25 cellular contexts compared by ENCODE assay signal in genomic region chr17:59698143-59698542, GRCh38. TPM values are rescaled to one million over a fixed set of nuclear protein-coding genes. Genes with fewer than 3 reads are reported as not detected.
A peak's percentile ranks its signal among the peaks of the same experiment; 100 is the strongest.
DNase-seq lines count a peak whose midpoint lies in the region; ATAC-seq and TF ChIP-seq lines count a peak whose summit lies in the region.
"Had no signal": no experiment of that assay in that cellular context is flagged by ENCODE, and none has a peak within 500 bp of the region (broad histone marks: within the 10 kb centered on the region; RNA-seq: fewer than 3 reads in every experiment).

No MANE protein-coding gene starts in this region.

- no peaks in the 10 kb centered on the region for H3K9me3 ChIP-seq in CD4-positive, alpha-beta T cell (ENCODE audit: control insufficient read depth, low read length)
- no peaks in the 10 kb centered on the region for H3K9me3 ChIP-seq in T-helper 17 cell (ENCODE audit: control insufficient read depth, low read length, poor library complexity, severe bottlenecking)
- no peaks in the 10 kb centered on the region for H3K9me3 ChIP-seq in HAP-1
- H3K9me3 ChIP-seq: ascending aorta, left lung had no signal

- TF ChIP-seq CTCF in CD4-positive, alpha-beta T cell (IDR thresholded peaks at IDR 0.05): no peak
- TF ChIP-seq CTCF in glutamatergic neuron (IDR thresholded peaks at IDR 0.05; ENCODE audit: partially characterized antibody, unreplicated experiment): no peak

- in situ Hi-C loops in G401 (cut with HindIII; ENCODE audit: low sequenced_read_pairs) (no loop called here), HAP-1 (cut with MboI; ENCODE audit: low sequenced_read_pairs) (no loop called here)

- H3K36me3 Mint-ChIP-seq in T-helper 2 cell treated with Interferon-gamma antibody and Interleukin-4, amounts not matched to agents 5 μg/mL and 100 μg/mL, for 36 hours (ENCODE audit: low read depth): peaks cover 56% of the 10 kb centered on the region
- H3K36me3 Mint-ChIP-seq in CD4-positive, alpha-beta T cell (ENCODE audit: low read depth): peaks cover 80% of the 10 kb centered on the region
- H3K36me3 Mint-ChIP-seq in T-helper 17 cell (ENCODE audit: low read depth) (peaks cover 8% of the 10 kb centered on the region), glutamatergic neuron (ENCODE audit: unreplicated experiment) (no peaks in the 10 kb centered on the region)

- H3K27ac ChIP-seq in CD4-positive, alpha-beta T cell (ENCODE audit: low read depth, low read length): no peak overlapping the region
- H3K27ac ChIP-seq in epithelial cell of prostate: peak overlapping the region; percentile 92
- H3K27ac ChIP-seq: 22Rv1, ascending aorta, left lung had no signal

- CTCF ChIA-PET in CD4-positive, alpha-beta T cell (lab: Charles Lee): no interaction called here

- POLR2A ChIA-PET in CD4-positive, alpha-beta T cell (lab: Charles Lee): no interaction called here

- H3K27me3 Mint-ChIP-seq in T-helper 2 cell treated with Interferon-gamma antibody and Interleukin-4, amounts not matched to agents 5 μg/mL and 100 μg/mL, for 36 hours (ENCODE audit: low read depth): no peaks in the 10 kb centered on the region
- no peaks in the 10 kb centered on the region for H3K27me3 Mint-ChIP-seq in CD4-positive, alpha-beta T cell
- H3K27me3 Mint-ChIP-seq in T-helper 17 cell (no peaks in the 10 kb centered on the region), glutamatergic neuron (ENCODE audit: unreplicated experiment) (peaks cover 3% of the 10 kb centered on the region)
- H3K27me3 Mint-ChIP-seq: T-cell had no signal

- peak overlapping the region; percentile 5 for H3K4me3 Mint-ChIP-seq in T-helper 2 cell treated with Interferon-gamma antibody and Interleukin-4, amounts not matched to agents 5 μg/mL and 100 μg/mL, for 36 hours
- H3K4me3 Mint-ChIP-seq in CD4-positive, alpha-beta T cell: no peak overlapping the region
- H3K4me3 Mint-ChIP-seq in T-helper 17 cell (no peak overlapping the region), glutamatergic neuron (ENCODE audit: unreplicated experiment) (no peak overlapping the region)
- H3K4me3 Mint-ChIP-seq: GM23338, T-cell had no signal

- no peaks in the 10 kb centered on the region for H3K27me3 ChIP-seq in CD4-positive, alpha-beta T cell (ENCODE audit: control insufficient read depth, insufficient read depth, low read length)
- H3K27me3 ChIP-seq in HAP-1 (ENCODE audit: low read depth): no peaks in the 10 kb centered on the region
- H3K27me3 ChIP-seq: ascending aorta, left lung had no signal

- no peak for DNase-seq in T-helper 2 cell treated with Interferon-gamma antibody and Interleukin-4, amounts not matched to agents 5 μg/mL and 100 μg/mL, for 36 hours (ENCODE audit: low spot score)
- no peak for DNase-seq in T-helper 2 cell
- DNase-seq in CD4-positive, alpha-beta T cell: no peak
- DNase-seq in T-helper 17 cell: no peak
- DNase-seq in epithelial cell of prostate (ENCODE audit: low read depth, low spot score): no peak
- DNase-seq in G401 (ENCODE audit: low spot score): no peak
- no peak for DNase-seq in glutamatergic neuron
- no peak for DNase-seq in HAP-1 (ENCODE audit: low spot score in 2 of 2)
- DNase-seq: activated CD4-positive, alpha-beta T cell treated with anti-CD3 and anti-CD28 coated beads for 1 hour; activated CD8-positive, alpha-beta memory T cell treated with anti-CD3 and anti-CD28 coated beads, Interleukin-2, amount 50 U/mL, for 4 hours; activated naive CD4-positive, alpha-beta T cell treated with Interleukin-2 at 50 U/mL for 16 hours; dermis blood vessel endothelial cell; KBM-7; left lung; mesendoderm; NCI-H1694 treated with DMSO at 0.1 percent for 48 hours; NCI-H2171; NCI-H510A treated with DMSO at 0.1 percent for 48 hours; NK-92 treated with Interleukin-12 subunit alpha and Interleukin-12 subunit beta, amount 100 ng/mL, for 24 hours; small intestine; stimulated activated naive CD4-positive, alpha-beta T cell; T-cell had no signal

- H3K36me3 ChIP-seq in HAP-1 (replicated peaks): peaks cover 83% of the 10 kb centered on the region

- no peak overlapping the region for H3K27ac Mint-ChIP-seq in T-helper 2 cell treated with Interferon-gamma antibody and Interleukin-4, amounts not matched to agents 5 μg/mL and 100 μg/mL, for 36 hours
- H3K27ac Mint-ChIP-seq in CD4-positive, alpha-beta T cell: peak overlapping the region; percentile 55
- H3K27ac Mint-ChIP-seq in T-helper 17 cell: peak overlapping the region; percentile 24
- no peak overlapping the region for H3K27ac Mint-ChIP-seq in glutamatergic neuron (ENCODE audit: unreplicated experiment)
- H3K27ac Mint-ChIP-seq: GM23338 had no signal

- ATAC-seq in CD4-positive, alpha-beta T cell (ENCODE audit: poor library complexity): no peak
- no peak for ATAC-seq in T-helper 17 cell
- ATAC-seq: GM23338, left lung, T-cell had no signal

- H3K9me3 Mint-ChIP-seq in T-helper 2 cell treated with Interferon-gamma antibody and Interleukin-4, amounts not matched to agents 5 μg/mL and 100 μg/mL, for 36 hours: no peaks in the 10 kb centered on the region
- no peaks in the 10 kb centered on the region for H3K9me3 Mint-ChIP-seq in CD4-positive, alpha-beta T cell
- no peaks in the 10 kb centered on the region for H3K9me3 Mint-ChIP-seq in glutamatergic neuron (ENCODE audit: unreplicated experiment)
- H3K9me3 Mint-ChIP-seq: GM23338, T-cell had no signal

- H3K4me3 ChIP-seq in HAP-1: no peak overlapping the region
- H3K4me3 ChIP-seq: ascending aorta, GM23338, left lung had no signal

- H3K4me1 Mint-ChIP-seq in T-helper 2 cell treated with Interferon-gamma antibody and Interleukin-4, amounts not matched to agents 5 μg/mL and 100 μg/mL, for 36 hours (ENCODE audit: low read depth): peaks cover 44% of the 10 kb centered on the region
- peaks cover 61% of the 10 kb centered on the region for H3K4me1 Mint-ChIP-seq in CD4-positive, alpha-beta T cell (ENCODE audit: low read depth)
- H3K4me1 Mint-ChIP-seq in T-helper 17 cell (peaks cover 44% of the 10 kb centered on the region), glutamatergic neuron (ENCODE audit: low read depth, unreplicated experiment) (peaks cover 11% of the 10 kb centered on the region)

- intact Hi-C loops in CD4-positive, alpha-beta T cell (cut with DNase I, micrococcal nuclease): no loop called here

- H3K4me1 ChIP-seq in HAP-1: peaks cover 15% of the 10 kb centered on the region
- H3K4me1 ChIP-seq: ascending aorta, left lung had no signal

RNA-seq across cellular contexts. Expression of gene PTRH2, which starts 9.1 kb away (rescaled TPM):
- total RNA-seq in CD4-positive, alpha-beta T cell: 1 to 10 TPM; 6.5 to 7.3 TPM
- total RNA-seq in T-helper 17 cell: 1 to 10 TPM; 6.9 to 9.0 TPM
- 34.9 and 46.3 TPM in 2 replicates for total RNA-seq in G401 (2014; rRNA removed; shearing (Covaris generic))
- 18.6 TPM for total RNA-seq in glutamatergic neuron (ENCODE audit: unreplicated experiment)

RNA-seq across cellular contexts. Expression of gene VMP1, which starts 9.3 kb away (rescaled TPM):
- total RNA-seq in CD4-positive, alpha-beta T cell: 10 to 100 TPM; 73.6 to 81.1 TPM
- 100 to 1,000 TPM; 132 to 159 TPM for total RNA-seq in T-helper 17 cell
- total RNA-seq in G401 (2014; rRNA removed; shearing (Covaris generic)): 195 and 306 TPM in 2 replicates
- total RNA-seq in glutamatergic neuron (ENCODE audit: unreplicated experiment): 64.1 TPM

Comparison
In these comparisons a context has a peak if more than half of its experiments do, and no peak if none do; other contexts are left out.
1. H3K27ac Mint-ChIP-seq: peak in CD4-positive, alpha-beta T cell (single experiment) and T-helper 17 cell (single experiment); none in T-helper 2 cell treated with Interferon-gamma antibody and Interleukin-4, amounts not matched to agents 5 μg/mL and 100 μg/mL, for 36 hours (single experiment) and glutamatergic neuron (single experiment).